ENCODE assay signal across 10 cellular contexts in genomic region chr2:197191948-197192338, GRCh38.
DNase-seq lines count a peak whose midpoint lies in the region; ATAC-seq lines count a peak whose summit lies in the region.
"Had no signal": no experiment of that assay in that cellular context is flagged by ENCODE, and none has a peak within 500 bp of the region (broad histone marks: within the 10 kb centered on the region; RNA-seq: fewer than 3 reads in every experiment).

No MANE protein-coding gene starts in this region.

- no peaks in the 10 kb centered on the region for H3K27me3 ChIP-seq in thymus (ENCODE audit: control insufficient read depth, insufficient read depth)
- H3K27me3 ChIP-seq: BLaER1 had no signal

- 91% methylated on average over 2 of the region's 2 CpGs for whole genome bisulfite sequencing in thymus

- peak overlapping the region; percentile 36 for H3K27ac ChIP-seq in thymus (ENCODE audit: low read depth)
- H3K27ac ChIP-seq: BLaER1 had no signal

- peaks cover 28% of the 10 kb centered on the region for H3K4me1 ChIP-seq in thymus (ENCODE audit: control insufficient read depth, insufficient read depth, low read length)
- H3K4me1 ChIP-seq: BLaER1 had no signal

- H3K4me3 ChIP-seq in thymus (ENCODE audit: low read length) = no peak overlapping the region
- H3K4me3 ChIP-seq: BLaER1, lung had no signal

- DNase-seq in stimulated activated CD4-positive, alpha-beta T cell treated with anti-CD3 and anti-CD28 coated beads, Interleukin-15, amount 100 ng/mL, for 24 hours = peak; percentile 50
- no peak for DNase-seq in stimulated activated CD4-positive, alpha-beta T cell treated with anti-CD3 and anti-CD28 coated beads, Interleukin-4, amount 100 ng/mL, for 4 hours
- peak; percentile 47 to 57 for DNase-seq in activated CD4-positive, alpha-beta T cell treated with anti-CD3 and anti-CD28 coated beads for 4 hours
- DNase-seq in kidney glomerular epithelial cell (lab: John Stamatoyannopoulos, UW) = no peak
- DNase-seq in COR-L47 (lab: John Stamatoyannopoulos, UW) = no peak
- DNase-seq in NCI-H510A (lab: John Stamatoyannopoulos, UW) = no peak

- no peaks in the 10 kb centered on the region for H3K9me3 ChIP-seq in thymus (ENCODE audit: control insufficient read depth)
- H3K9me3 ChIP-seq: BLaER1 had no signal

- peak; percentile 85 for ATAC-seq in HG02981 (IDR thresholded peaks at IDR 0.05; ENCODE audit: unreplicated experiment)

- no peaks in the 10 kb centered on the region for H3K36me3 ChIP-seq in thymus (ENCODE audit: control insufficient read depth, insufficient read depth)
- H3K36me3 ChIP-seq: BLaER1 had no signal

Comparison
In these comparisons a context has a peak if more than half of its experiments do, and no peak if none do; other contexts are left out.
1. DNase-seq: peak in stimulated activated CD4-positive, alpha-beta T cell treated with anti-CD3 and anti-CD28 coated beads, Interleukin-15, amount 100 ng/mL, for 24 hours (single experiment) and activated CD4-positive, alpha-beta T cell treated with anti-CD3 and anti-CD28 coated beads for 4 hours (2 of 2); none in stimulated activated CD4-positive, alpha-beta T cell treated with anti-CD3 and anti-CD28 coated beads, Interleukin-4, amount 100 ng/mL, for 4 hours (0 of 2), kidney glomerular epithelial cell (single experiment), COR-L47 (single experiment) and NCI-H510A (single experiment).